In the genomic region with DNA sequence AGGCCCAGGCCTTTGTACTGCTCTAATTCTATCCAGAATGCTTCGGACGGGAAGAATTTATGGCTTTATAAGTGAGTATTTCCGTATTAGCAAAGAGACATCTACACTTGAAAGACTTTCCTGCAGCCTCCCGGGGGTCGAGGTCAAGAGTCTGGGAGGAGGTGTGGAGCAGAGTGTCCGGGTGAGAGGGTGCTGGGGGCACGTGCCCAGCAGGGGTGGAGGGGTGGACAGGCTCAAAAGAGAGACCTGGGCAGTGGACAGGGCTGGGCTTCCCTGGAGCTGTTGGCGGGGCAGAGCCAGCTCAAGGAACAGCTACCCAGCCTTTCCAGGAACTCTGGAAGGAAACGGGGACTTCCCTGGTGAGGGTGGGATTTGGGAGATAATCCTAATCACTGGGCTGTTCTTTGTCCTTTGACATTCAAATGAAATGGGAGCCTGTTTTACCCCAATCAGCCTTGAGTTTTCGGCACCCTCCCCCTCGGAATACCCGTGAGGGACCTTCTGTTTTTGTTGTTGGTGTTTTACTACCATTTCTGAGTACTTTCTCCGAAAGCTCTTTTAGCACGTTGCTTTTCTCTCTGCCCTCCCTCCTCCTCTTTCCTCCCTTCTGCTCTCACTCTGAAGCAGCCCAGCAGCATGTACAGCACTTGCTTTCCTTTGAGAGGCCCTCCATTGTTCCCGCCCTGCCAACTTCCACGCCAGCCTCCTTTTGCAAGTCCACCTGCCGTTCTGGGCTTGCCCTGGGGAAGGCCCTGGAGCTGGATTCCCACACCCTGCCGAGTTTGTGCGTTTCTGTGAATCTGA, we compare ENCODE assay signal across 9 cellular contexts.
DNase-seq lines count a peak whose midpoint lies in the region; ATAC-seq, FAIRE-seq and TF ChIP-seq lines count a peak whose summit lies in the region.
"Had no signal": no experiment of that assay in that cellular context is flagged by ENCODE, and none has a peak within 500 bp of the region (broad histone marks: within the 10 kb centered on the region; RNA-seq: fewer than 3 reads in every experiment).

No MANE protein-coding gene starts in this region.

- no peak overlapping the region for H3K4me3 ChIP-seq in IMR-90 (ENCODE audit: insufficient read depth, low read depth, low read length)
- no peak overlapping the region for H3K4me3 ChIP-seq in smooth muscle cell

- H4K5ac ChIP-seq in IMR-90 (ENCODE audit: low read depth, low read length): no peak overlapping the region

- DNase-seq in IMR-90 (no peak), NCI-H526 treated with DMSO at 0.1 percent for 48 hours (lab: John Stamatoyannopoulos, UW) (peak; percentile 27), left colon (no peak), smooth muscle cell (lab: John Stamatoyannopoulos, UW; ENCODE audit: unreplicated experiment) (no peak), GM10248 (ENCODE audit: extremely low spot score) (no peak), frontal cortex (ENCODE audit: low spot score in 2 of 2) (no peak)
- DNase-seq: effector memory CD4-positive, alpha-beta T cell had no signal

- H3K27me3 ChIP-seq in IMR-90 (ENCODE audit: control insufficient read depth, insufficient read depth, low read length) (no peaks in the 10 kb centered on the region), smooth muscle cell (ENCODE audit: low read depth) (no peaks in the 10 kb centered on the region)

- H2AFZ ChIP-seq in IMR-90 (replicated peaks; ENCODE audit: low read length, poor library complexity): no peak overlapping the region
- H2AFZ ChIP-seq in smooth muscle cell (ENCODE audit: low read depth): no peak overlapping the region

- no peak overlapping the region for H2BK15ac ChIP-seq in IMR-90 (ENCODE audit: low read depth, low read length)

- CTCF ChIA-PET in IMR-90 (lab: Yijun Ruan, JAX) (no interaction called here), GM10248 (lab: Yijun Ruan, JAX) (interaction anchor here (1.3 kb wide), 1 partner anchor 9 kb away, joined by 4 read pairs; no protein-coding TSS in a partner anchor)

- no peak overlapping the region for H3K9ac ChIP-seq in IMR-90 (ENCODE audit: low read depth, low read length)
- H3K9ac ChIP-seq in smooth muscle cell (ENCODE audit: low read depth): no peak overlapping the region

- BruUV-seq in IMR-90 (replicated peaks; lab: Mats Ljungman, UMichigan): no TSS peak

- TF ChIP-seq CTCF in IMR-90 (conservative IDR thresholded peaks at IDR 0.05; ENCODE audit: low read depth, low read length) (no peak), smooth muscle cell (IDR thresholded peaks at IDR 0.05; ENCODE audit: borderline replicate concordance, insufficient read depth, poor library complexity, severe bottlenecking) (no peak), GM10248 (IDR thresholded peaks at IDR 0.05; ENCODE audit: control extremely low read depth, extremely low read depth, low read depth, missing control alignments) (no peak)

- H2AK5ac ChIP-seq in IMR-90 (ENCODE audit: low read depth, low read length): no peak overlapping the region; the same call in 1 of the 2 replicates

- no peak overlapping the region for H3K18ac ChIP-seq in IMR-90 (ENCODE audit: low read depth, low read length)

- H3K9me1 ChIP-seq in IMR-90 (ENCODE audit: insufficient read depth, low read length): peaks cover 16% of the 10 kb centered on the region

- no peak overlapping the region for H4K8ac ChIP-seq in IMR-90 (ENCODE audit: low read depth in 2 of 2, low read length in 2 of 2)

- POLR2A ChIA-PET in IMR-90 (lab: Charles Lee; ENCODE audit: unreplicated experiment) (no interaction called here), GM10248 (lab: Yijun Ruan, JAX) (no interaction called here)

- H3K14ac ChIP-seq in IMR-90 (replicated peaks; ENCODE audit: low read depth, low read length): no peak overlapping the region

- H2BK20ac ChIP-seq in IMR-90 (ENCODE audit: low read depth, low read length): no peak overlapping the region

- intact Hi-C loops in IMR-90 (cut with micrococcal nuclease): no loop called here
- intact Hi-C loops in left colon (cut with DNase I, micrococcal nuclease): no loop called here

- no peak overlapping the region; the same call in 1 of the 2 replicates for H4K91ac ChIP-seq in IMR-90 (ENCODE audit: insufficient read depth, low read depth, low read length)

- dilution Hi-C loops in IMR-90 (cut with HindIII; ENCODE audit: low sequenced_read_pairs, unreplicated experiment): no loop called here

- TF ChIP-seq RAD21 in IMR-90 (IDR thresholded peaks at IDR 0.05; ENCODE audit: low read length): no peak

- no peak overlapping the region for H2BK5ac ChIP-seq in IMR-90 (ENCODE audit: low read depth, low read length, poor library complexity, severe bottlenecking)

- no peaks in the 10 kb centered on the region for H3K9me3 ChIP-seq in IMR-90 (ENCODE audit: control insufficient read depth, insufficient read depth, low read length)
- H3K9me3 ChIP-seq in smooth muscle cell (replicated peaks; ENCODE audit: low read depth): no peaks in the 10 kb centered on the region

- WGBS in IMR-90 (ENCODE audit: extremely low coverage in 2 of 2, insufficient read length in 1 of 2), 2 experiments: 92% methylated on average over 2 of the region's 19 CpGs; no CpG with 5 or more reads in 1 of the 2 experiments
- WGBS in smooth muscle cell (ENCODE audit: low lambda C conversion rate): 12% methylated on average over 19 of the region's 19 CpGs

- peaks cover 5% of the 10 kb centered on the region for H3F3A ChIP-seq in smooth muscle cell (ENCODE audit: low read depth)

- H3K79me2 ChIP-seq in smooth muscle cell (ENCODE audit: low read depth): peaks cover 27% of the 10 kb centered on the region

- H3K79me1 ChIP-seq in IMR-90 (ENCODE audit: low read depth in 1 of 2, low read length in 2 of 2): peaks cover 24 to 56% of the 10 kb centered on the region in 2 experiments

- H3K4me1 ChIP-seq in IMR-90 (ENCODE audit: control insufficient read depth, insufficient read depth, low read length) (peaks cover 27% of the 10 kb centered on the region), smooth muscle cell (ENCODE audit: low read depth) (peaks cover 33% of the 10 kb centered on the region)

- no peak overlapping the region for H3K56ac ChIP-seq in IMR-90 (ENCODE audit: extremely low read depth, insufficient read depth, low read length)

- no peak overlapping the region for H2AK9ac ChIP-seq in IMR-90 (replicated peaks; ENCODE audit: low read depth, low read length, poor library complexity)

- ATAC-seq in IMR-90 (ENCODE audit: low read depth): no peak
- ATAC-seq in left colon: peak; percentile 53
- ATAC-seq in HG03469 (IDR thresholded peaks at IDR 0.05; ENCODE audit: unreplicated experiment): no peak
- ATAC-seq in GM21367 (IDR thresholded peaks at IDR 0.05; ENCODE audit: unreplicated experiment): no peak

- no peak for FAIRE-seq in frontal cortex (lab: Jason Lieb, UNC)

- in situ Hi-C loops in IMR-90 (cut with MboI; ENCODE audit: low sequenced_read_pairs): no loop called here

- H3K4me2 ChIP-seq in IMR-90 (ENCODE audit: low read depth, low read length) (no peak overlapping the region), smooth muscle cell (peak overlapping the region; percentile 55)

- 0 out of 2 replicates have a peak overlapping the region, but pooled peaks have one; percentile 11 for H2BK120ac ChIP-seq in IMR-90 (ENCODE audit: low read depth, low read length)

- H3K23ac ChIP-seq in IMR-90 (ENCODE audit: low read depth, low read length): no peak overlapping the region

- H3K4ac ChIP-seq in IMR-90 (ENCODE audit: low read depth, low read length): no peak overlapping the region; the same call in 1 of the 2 replicates

- H3K27ac ChIP-seq in IMR-90 (ENCODE audit: insufficient read depth, low read length) (no peak overlapping the region), smooth muscle cell (ENCODE audit: low read depth) (no peak overlapping the region)

- TF ChIP-seq POLR2A in IMR-90 (IDR thresholded peaks at IDR 0.05; ENCODE audit: low read depth, low read length): no peak

- H4K20me1 ChIP-seq in IMR-90 (ENCODE audit: insufficient read depth, low read length) (peaks cover 65% of the 10 kb centered on the region), smooth muscle cell (ENCODE audit: low read depth) (peaks cover 100% of the 10 kb centered on the region)

- no peaks in the 10 kb centered on the region for H3K36me3 ChIP-seq in IMR-90 (ENCODE audit: control insufficient read depth, insufficient read depth, low read length)
- no peaks in the 10 kb centered on the region for H3K36me3 ChIP-seq in smooth muscle cell (ENCODE audit: low read depth)

TF ChIP-seq in IMR-90, 13 proteins besides CTCF, POLR2A, EP300 and RAD21:
- TF ChIP-seq, protein P1, sequence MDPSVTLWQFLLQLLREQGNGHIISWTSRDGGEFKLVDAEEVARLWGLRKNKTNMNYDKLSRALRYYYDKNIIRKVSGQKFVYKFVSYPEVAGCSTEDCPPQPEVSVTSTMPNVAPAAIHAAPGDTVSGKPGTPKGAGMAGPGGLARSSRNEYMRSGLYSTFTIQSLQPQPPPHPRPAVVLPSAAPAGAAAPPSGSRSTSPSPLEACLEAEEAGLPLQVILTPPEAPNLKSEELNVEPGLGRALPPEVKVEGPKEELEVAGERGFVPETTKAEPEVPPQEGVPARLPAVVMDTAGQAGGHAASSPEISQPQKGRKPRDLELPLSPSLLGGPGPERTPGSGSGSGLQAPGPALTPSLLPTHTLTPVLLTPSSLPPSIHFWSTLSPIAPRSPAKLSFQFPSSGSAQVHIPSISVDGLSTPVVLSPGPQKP (IDR thresholded peaks at IDR 0.05; ENCODE audit: borderline replicate concordance, low read depth, low read length): no peak
- TF ChIP-seq RCOR1 (IDR thresholded peaks at IDR 0.05; ENCODE audit: insufficient replicate concordance, low read length) (no peak), NFE2L2 (IDR thresholded peaks at IDR 0.05; ENCODE audit: low read depth, low read length) (no peak), MAFK (IDR thresholded peaks at IDR 0.05; ENCODE audit: low read depth, low read length) (no peak)
